31 cellular contexts compared by ENCODE assay signal in genomic region chr11:73508243-73509176, GRCh38.
"Had no signal": no experiment of that assay in that cellular context is flagged by ENCODE, and none has a peak within 500 bp of the region (broad histone marks: within the 10 kb centered on the region; RNA-seq: fewer than 3 reads in every experiment).

No MANE protein-coding gene starts in this region.

- H3K27ac ChIP-seq: colonic mucosa, epithelial cell of prostate, gastrocnemius medialis, heart left ventricle, left lung, ovary, thyroid gland had no signal

- DNase-seq: colonic mucosa; effector CD8-positive, alpha-beta T cell; endodermal cell; foreskin fibroblast; gastrocnemius medialis; heart left ventricle; hippocampal formation; left cardiac atrium; left lung; mesenchymal stem cell; midbrain; naive thymus-derived CD4-positive, alpha-beta T cell; nephron progenitor cell; occipital lobe; ovary; stimulated activated CD4-positive, alpha-beta T cell treated with anti-CD3 and anti-CD28 coated beads, Interleukin-12 subunit alpha, Interleukin-12 subunit beta, amount 100 ng/mL, for 4 hours; stimulated activated CD4-positive, alpha-beta T cell treated with anti-CD3 and anti-CD28 coated beads, Interleukin-1b, Interleukin-23, amount 100 ng/mL, for 48 hours; stimulated activated CD4-positive, alpha-beta T cell treated with anti-CD3 and anti-CD28 coated beads, Interleukin-4, amount 100 ng/mL, for 1 hour; stimulated activated CD8-positive, alpha-beta memory T cell treated with anti-CD3 and anti-CD28 coated beads, Interleukin-4, amount 100 ng/mL, for 48 hours; stimulated activated naive CD4-positive, alpha-beta T cell; stimulated activated naive CD8-positive, alpha-beta T cell treated with anti-CD3 and anti-CD28 coated beads, Interleukin-15, amount 100 ng/mL, for 72 hours; thyroid gland had no signal

- H3K27me3 Mint-ChIP-seq: dendritic cell treated with granulocyte-macrophage colony-stimulating factor and Interleukin-4, amounts not matched to agents 40 ng/mL and 50 ng/mL, for 4 days; naive thymus-derived CD4-positive, alpha-beta T cell; progenitor cell of endocrine pancreas; stimulated activated naive CD8-positive, alpha-beta T cell treated with anti-CD3 and anti-CD28 coated beads, Interleukin-15, amount 100 ng/mL, for 72 hours; type B pancreatic cell had no signal

- FAIRE-seq: islet of Langerhans, urothelium cell line had no signal

- H3K9me3 Mint-ChIP-seq: dendritic cell treated with granulocyte-macrophage colony-stimulating factor and Interleukin-4, amounts not matched to agents 40 ng/mL and 50 ng/mL, for 4 days had no signal

- H3K4me1 ChIP-seq: colonic mucosa, left lung, thyroid gland had no signal

- H3K4me3 ChIP-seq: colonic mucosa, gastrocnemius medialis, heart left ventricle, left lung, ovary, smooth muscle cell, thyroid gland had no signal

- H3K4me1 Mint-ChIP-seq: nephron progenitor cell had no signal

- H3K27me3 ChIP-seq: colonic mucosa, gastrocnemius medialis, heart left ventricle, left lung, ovary, thyroid gland had no signal

- ATAC-seq: esophagus mucosa; gastrocnemius medialis; heart left ventricle; left cardiac atrium; left lung; naive thymus-derived CD4-positive, alpha-beta T cell; sciatic nerve; stimulated activated naive CD8-positive, alpha-beta T cell treated with anti-CD3 and anti-CD28 coated beads, Interleukin-15, amount 100 ng/mL, for 72 hours had no signal

- H3K36me3 ChIP-seq: colonic mucosa, gastrocnemius medialis, heart left ventricle, left lung, ovary, thyroid gland had no signal

- H3K27ac Mint-ChIP-seq: dendritic cell treated with granulocyte-macrophage colony-stimulating factor and Interleukin-4, amounts not matched to agents 40 ng/mL and 50 ng/mL, for 4 days; endodermal cell; nephron progenitor cell; progenitor cell of endocrine pancreas; stimulated activated naive CD8-positive, alpha-beta T cell treated with anti-CD3 and anti-CD28 coated beads, Interleukin-15, amount 100 ng/mL, for 72 hours; type B pancreatic cell had no signal

- H3K4me3 Mint-ChIP-seq: dendritic cell treated with granulocyte-macrophage colony-stimulating factor and Interleukin-4, amounts not matched to agents 40 ng/mL and 50 ng/mL, for 4 days; endodermal cell; naive thymus-derived CD4-positive, alpha-beta T cell; nephron progenitor cell; stimulated activated naive CD8-positive, alpha-beta T cell treated with anti-CD3 and anti-CD28 coated beads, Interleukin-15, amount 100 ng/mL, for 72 hours; type B pancreatic cell had no signal

- H3K9me3 ChIP-seq: colonic mucosa, gastrocnemius medialis, ovary, thyroid gland had no signal
